In the genomic region with DNA sequence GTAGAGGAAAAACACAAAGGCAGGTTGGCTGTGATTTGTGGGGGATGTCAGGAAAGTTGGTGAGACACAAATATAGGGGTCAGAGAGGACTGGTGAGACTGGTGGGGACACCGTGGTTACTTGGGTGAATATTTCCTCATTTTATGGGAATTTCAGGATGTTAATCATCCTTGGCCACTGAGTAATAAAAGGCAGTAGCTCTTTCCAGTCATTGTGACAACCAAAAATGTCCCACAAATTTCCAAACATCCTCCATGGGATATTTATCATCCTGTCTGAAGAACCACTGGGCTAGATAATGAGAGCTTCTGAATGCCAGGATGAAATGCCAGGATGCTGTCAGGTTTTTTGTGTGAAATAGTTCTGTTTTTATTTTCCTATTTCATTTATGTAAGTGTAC, we compare ENCODE assay signal across 26 cellular contexts.
A peak's percentile ranks its signal among the peaks of the same experiment; 100 is the strongest.
DNase-seq lines count a peak whose midpoint lies in the region; ATAC-seq and TF ChIP-seq lines count a peak whose summit lies in the region.
"Had no signal": no experiment of that assay in that cellular context is flagged by ENCODE, and none has a peak within 500 bp of the region (broad histone marks: within the 10 kb centered on the region; RNA-seq: fewer than 3 reads in every experiment).

No MANE protein-coding gene starts in this region.

- in situ Hi-C loops in brain microvascular endothelial cell (cut with HindIII; ENCODE audit: low pct_ligation_motif_present, low sequenced_read_pairs) = no loop called here

- H3K4me3 ChIP-seq in brain microvascular endothelial cell (ENCODE audit: low read depth, low read length) (no peak overlapping the region), osteoblast (ENCODE audit: insufficient read depth, low read length) (no peak overlapping the region), OCI-LY7 (ENCODE audit: low read depth, low read length, poor library complexity, severe bottlenecking) (no peak overlapping the region)
- H3K4me3 ChIP-seq: adrenal gland, gastrocnemius medialis, right lobe of liver, upper lobe of left lung had no signal

- no peak for TF ChIP-seq CTCF in brain microvascular endothelial cell (IDR thresholded peaks at IDR 0.05; ENCODE audit: low read depth, low read length, missing control alignments)
- TF ChIP-seq CTCF in osteoblast (IDR thresholded peaks at IDR 0.05; ENCODE audit: extremely low read depth, low read depth, low read length) = no peak
- TF ChIP-seq CTCF in OCI-LY7 (conservative IDR thresholded peaks at IDR 0.05; ENCODE audit: low read length) = no peak

- no peaks in the 10 kb centered on the region for H3K9me3 ChIP-seq in osteoblast (ENCODE audit: low read depth, low read length)
- no peaks in the 10 kb centered on the region for H3K9me3 ChIP-seq in OCI-LY7 (ENCODE audit: low read length)
- H3K9me3 ChIP-seq: adrenal gland, gastrocnemius medialis, right lobe of liver, upper lobe of left lung had no signal

- no peak for ATAC-seq in GM18505 (IDR thresholded peaks at IDR 0.05; ENCODE audit: unreplicated experiment)
- ATAC-seq: gastrocnemius medialis; HCT116; right lobe of liver; Right ventricle myocardium inferior; stimulated activated effector memory CD8-positive, alpha-beta T cell treated with anti-CD3 and anti-CD28 coated beads, Interleukin-12 subunit alpha, Interleukin-12 subunit beta, amount 100 ng/mL, for 72 hours had no signal

- no TSS peak for BruUV-seq in OCI-LY7 (replicated peaks; lab: Mats Ljungman, UMichigan)

- DNase-seq in EH (ENCODE audit: low read depth) = peak; percentile 82
- DNase-seq in HT1080 (ENCODE audit: low read depth) = peak; percentile 70
- peak; percentile 4 for DNase-seq in brain microvascular endothelial cell
- peak; percentile 68 for DNase-seq in osteoblast (ENCODE audit: insufficient read length, low spot score, missing footprints)
- DNase-seq in iPS-NIHi7 (ENCODE audit: extremely low spot score) = no peak
- no peak for DNase-seq in ureter (ENCODE audit: low spot score)
- DNase-seq in OCI-LY7 (ENCODE audit: low spot score) = no peak
- DNase-seq: activated CD4-positive, alpha-beta T cell treated with anti-CD3 and anti-CD28 coated beads for 48 hours; activated naive CD4-positive, alpha-beta T cell treated with Interleukin-2 at 50 U/mL for 16 hours; activated T-cell treated with anti-CD3 and anti-CD28 coated beads, Interleukin-2, amount 50 U/mL, for 48 hours; adrenal gland; CD4-positive, alpha-beta T cell; gastrocnemius medialis; hippocampal formation; immature natural killer cell; NCI-H1694; NCI-H510A; OCI-M1; right lobe of liver; stimulated activated CD4-positive, alpha-beta T cell treated with anti-CD3 and anti-CD28 coated beads, Interleukin-4, amount 100 ng/mL, for 24 hours; upper lobe of left lung had no signal

- H3K9me2 ChIP-seq in OCI-LY7 (ENCODE audit: insufficient read depth, low read length) = no peaks in the 10 kb centered on the region

- H3K27ac ChIP-seq in brain microvascular endothelial cell (peak overlapping the region; percentile 74), osteoblast (ENCODE audit: low read depth, low read length) (peak overlapping the region; percentile 82), OCI-LY7 (ENCODE audit: low read depth, low read length, poor library complexity, severe bottlenecking) (no peak overlapping the region)
- H3K27ac ChIP-seq: adrenal gland, gastrocnemius medialis, KMS-11, right lobe of liver, upper lobe of left lung had no signal

- H3K36me3 ChIP-seq in brain microvascular endothelial cell (replicated peaks) = no peaks in the 10 kb centered on the region
- no peaks in the 10 kb centered on the region for H3K36me3 ChIP-seq in osteoblast (ENCODE audit: insufficient read depth, low read length)
- no peaks in the 10 kb centered on the region for H3K36me3 ChIP-seq in OCI-LY7 (ENCODE audit: insufficient read depth, low read length)
- H3K36me3 ChIP-seq: adrenal gland, gastrocnemius medialis, right lobe of liver, upper lobe of left lung had no signal

- H3K79me2 ChIP-seq in osteoblast (ENCODE audit: insufficient read depth, low read length) (no peaks in the 10 kb centered on the region), OCI-LY7 (ENCODE audit: insufficient read depth, low read depth, low read length) (no peaks in the 10 kb centered on the region)

- H4K20me1 ChIP-seq in osteoblast (ENCODE audit: insufficient read depth, low read length) (no peaks in the 10 kb centered on the region), OCI-LY7 (ENCODE audit: insufficient read depth, low read length) (no peaks in the 10 kb centered on the region)

- H3K4me2 ChIP-seq in osteoblast (ENCODE audit: insufficient read depth, low read length) (peak overlapping the region; percentile 7), OCI-LY7 (ENCODE audit: low read length) (no peak overlapping the region)
- H3K4me2 ChIP-seq: KMS-11 had no signal

- H2AFZ ChIP-seq in osteoblast (ENCODE audit: low read length) (no peak overlapping the region), OCI-LY7 (ENCODE audit: low read length) (no peak overlapping the region)

- CTCF ChIA-PET in OCI-LY7 (lab: Charles Lee; ENCODE audit: unreplicated experiment) = no interaction called here

- H3K27me3 ChIP-seq in brain microvascular endothelial cell (replicated peaks) = no peaks in the 10 kb centered on the region
- no peaks in the 10 kb centered on the region for H3K27me3 ChIP-seq in osteoblast (ENCODE audit: insufficient read depth, low read length)
- H3K27me3 ChIP-seq: adrenal gland, gastrocnemius medialis, right lobe of liver, upper lobe of left lung had no signal

- peaks cover 44% of the 10 kb centered on the region for H3K4me1 ChIP-seq in osteoblast (ENCODE audit: insufficient read depth, low read length)
- no peaks in the 10 kb centered on the region for H3K4me1 ChIP-seq in OCI-LY7 (ENCODE audit: insufficient read depth, low read length, poor library complexity, severe bottlenecking)
- H3K4me1 ChIP-seq: adrenal gland, gastrocnemius medialis, right lobe of liver, upper lobe of left lung had no signal

- TF ChIP-seq POLR2A in GM18505 (IDR thresholded peaks at IDR 0.05; ENCODE audit: borderline replicate concordance, extremely low read depth, insufficient read depth, insufficient read length) = no peak

- POLR2A ChIA-PET in OCI-LY7 (lab: Charles Lee) = no interaction called here

- intact Hi-C loops in OCI-LY7 (cut with micrococcal nuclease; ENCODE audit: unreplicated experiment) = no loop called here

Comparison
In these comparisons a context has a peak if more than half of its experiments do, and no peak if none do; other contexts are left out.
1. DNase-seq: peak in EH (single experiment), HT1080 (single experiment), brain microvascular endothelial cell (single experiment) and osteoblast (single experiment); none in iPS-NIHi7 (single experiment), ureter (single experiment) and OCI-LY7 (single experiment).